1 cellular context compared by ENCODE assay signal in the genomic region with DNA sequence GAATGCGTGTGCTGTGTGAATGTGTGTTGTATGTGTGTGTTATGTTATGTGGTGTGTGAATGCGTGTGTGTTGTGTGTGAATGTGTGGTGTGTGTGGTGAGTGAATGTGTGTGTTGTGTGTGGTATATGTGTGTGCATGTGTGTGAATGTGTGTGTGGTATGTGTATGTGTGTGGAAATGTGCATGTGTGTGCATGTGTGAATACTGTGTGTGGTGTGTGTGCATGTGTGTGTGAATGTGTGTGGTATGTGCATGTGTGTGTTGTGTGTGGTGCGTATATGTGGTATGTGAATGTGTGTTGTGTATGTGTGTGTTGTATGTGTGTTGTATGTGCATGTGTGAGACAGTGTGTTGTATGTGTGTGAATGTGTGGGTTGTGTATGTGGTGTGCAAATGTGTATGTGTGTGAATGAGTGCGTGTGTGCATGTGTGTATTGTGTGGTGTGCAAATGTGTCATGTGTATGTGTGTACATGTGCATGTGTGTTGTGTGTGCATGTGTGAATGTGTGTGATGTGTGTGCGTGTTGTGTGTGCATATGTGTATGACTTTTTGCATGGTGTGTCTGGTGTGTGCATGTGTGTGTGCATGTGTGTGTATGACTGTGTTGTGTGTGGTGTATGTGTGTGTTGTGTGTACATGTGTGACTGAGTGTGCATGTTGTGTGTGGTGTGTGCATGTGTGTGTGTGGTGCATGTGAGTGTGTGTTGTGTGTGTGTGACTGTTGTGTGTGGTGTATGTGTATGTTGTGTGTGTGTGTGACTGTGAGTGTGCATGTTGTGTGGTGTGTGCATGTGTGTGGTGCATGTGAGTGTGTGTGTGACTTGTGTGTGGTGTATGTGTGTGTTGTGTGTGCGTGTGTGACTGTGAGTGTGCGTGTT.
TF ChIP-seq lines count a peak whose summit lies in the region.

No MANE protein-coding gene starts in this region.

TF ChIP-seq in HepG2, 621 proteins besides CTCF, POLR2A, EP300 and RAD21 (continued from another document):
- TF ChIP-seq, protein P1, sequence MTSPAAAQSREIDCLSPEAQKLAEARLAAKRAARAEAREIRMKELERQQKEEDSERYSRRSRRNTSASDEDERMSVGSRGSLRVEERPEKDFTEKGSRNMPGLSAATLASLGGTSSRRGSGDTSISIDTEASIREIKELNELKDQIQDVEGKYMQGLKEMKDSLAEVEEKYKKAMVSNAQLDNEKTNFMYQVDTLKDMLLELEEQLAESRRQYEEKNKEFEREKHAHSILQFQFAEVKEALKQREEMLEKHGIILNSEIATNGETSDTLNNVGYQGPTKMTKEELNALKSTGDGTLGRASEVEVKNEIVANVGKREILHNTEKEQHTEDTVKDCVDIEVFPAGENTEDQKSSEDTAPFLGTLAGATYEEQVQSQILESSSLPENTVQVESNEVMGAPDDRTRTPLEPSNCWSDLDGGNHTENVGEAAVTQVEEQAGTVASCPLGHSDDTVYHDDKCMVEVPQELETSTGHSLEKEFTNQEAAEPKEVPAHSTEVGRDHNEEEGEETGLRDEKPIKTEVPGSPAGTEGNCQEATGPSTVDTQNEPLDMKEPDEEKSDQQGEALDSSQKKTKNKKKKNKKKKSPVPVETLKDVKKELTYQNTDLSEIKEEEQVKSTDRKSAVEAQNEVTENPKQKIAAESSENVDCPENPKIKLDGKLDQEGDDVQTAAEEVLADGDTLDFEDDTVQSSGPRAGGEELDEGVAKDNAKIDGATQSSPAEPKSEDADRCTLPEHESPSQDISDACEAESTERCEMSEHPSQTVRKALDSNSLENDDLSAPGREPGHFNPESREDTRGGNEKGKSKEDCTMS (CRISPR knock-in tag; conservative IDR thresholded peaks at IDR 0.05), result no peak
- TF ChIP-seq, protein P2, sequence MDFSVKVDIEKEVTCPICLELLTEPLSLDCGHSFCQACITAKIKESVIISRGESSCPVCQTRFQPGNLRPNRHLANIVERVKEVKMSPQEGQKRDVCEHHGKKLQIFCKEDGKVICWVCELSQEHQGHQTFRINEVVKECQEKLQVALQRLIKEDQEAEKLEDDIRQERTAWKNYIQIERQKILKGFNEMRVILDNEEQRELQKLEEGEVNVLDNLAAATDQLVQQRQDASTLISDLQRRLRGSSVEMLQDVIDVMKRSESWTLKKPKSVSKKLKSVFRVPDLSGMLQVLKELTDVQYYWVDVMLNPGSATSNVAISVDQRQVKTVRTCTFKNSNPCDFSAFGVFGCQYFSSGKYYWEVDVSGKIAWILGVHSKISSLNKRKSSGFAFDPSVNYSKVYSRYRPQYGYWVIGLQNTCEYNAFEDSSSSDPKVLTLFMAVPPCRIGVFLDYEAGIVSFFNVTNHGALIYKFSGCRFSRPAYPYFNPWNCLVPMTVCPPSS (IDR thresholded peaks at IDR 0.05), result 0 out of 2 replicates have a peak, but pooled peaks have one; percentile 34
- TF ChIP-seq STAT5B (CRISPR knock-in tag; IDR thresholded peaks at IDR 0.05), result no peak
- TF ChIP-seq ZNF616 (CRISPR knock-in tag; IDR thresholded peaks at IDR 0.05; ENCODE audit: low read depth), result no peak
- TF ChIP-seq SMAD9 (CRISPR knock-in tag; IDR thresholded peaks at IDR 0.05), result no peak
- TF ChIP-seq SMAD1 (CRISPR knock-in tag; IDR thresholded peaks at IDR 0.05; ENCODE audit: borderline replicate concordance, low read depth), result no peak
- no peak for TF ChIP-seq ZNF569 (CRISPR knock-in tag; IDR thresholded peaks at IDR 0.05; ENCODE audit: borderline replicate concordance)
